Comparison of ENCODE assay signal across 15 cellular contexts in the genomic region with DNA sequence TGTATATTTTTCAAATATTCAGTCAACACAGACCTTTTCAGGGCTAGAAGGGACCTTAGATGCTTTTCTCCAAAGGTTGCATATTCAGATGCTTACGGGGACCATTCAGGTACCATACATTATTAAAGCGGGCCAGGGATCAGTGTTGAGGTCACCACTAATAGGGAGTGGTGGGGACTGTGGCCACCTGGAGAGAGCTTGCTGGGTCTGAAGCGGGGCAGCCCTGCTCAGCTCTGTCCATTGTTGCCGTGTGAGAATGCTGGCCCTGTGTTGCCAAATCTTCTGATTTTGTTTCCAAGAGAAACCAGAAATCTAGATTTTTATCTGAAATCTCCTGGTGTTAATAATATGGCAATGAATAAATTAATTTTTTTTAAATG. TPM values are rescaled to one million over a fixed set of nuclear protein-coding genes. Genes with fewer than 3 reads are reported as not detected.
DNase-seq lines count a peak whose midpoint lies in the region; ATAC-seq and TF ChIP-seq lines count a peak whose summit lies in the region.
"Had no signal": no experiment of that assay in that cellular context is flagged by ENCODE, and none has a peak within 500 bp of the region (broad histone marks: within the 10 kb centered on the region; RNA-seq: fewer than 3 reads in every experiment).

No MANE protein-coding gene starts in this region.

- peak overlapping the region; percentile 33 for H3K4me3 ChIP-seq in CD4-positive, CD25-positive, alpha-beta regulatory T cell (ENCODE audit: low read depth, low read length)
- H3K4me3 ChIP-seq in right cardiac atrium (ENCODE audit: low read length) (no peak overlapping the region), sigmoid colon (no peak overlapping the region)

- intact Hi-C loops in right cardiac atrium (cut with DNase I) (no loop called here), sigmoid colon (cut with DNase I) (no loop called here)

- H3K27me3 Mint-ChIP-seq in CD4-positive, CD25-positive, alpha-beta regulatory T cell: no peaks in the 10 kb centered on the region

- H3K9me3 Mint-ChIP-seq in CD4-positive, CD25-positive, alpha-beta regulatory T cell: no peaks in the 10 kb centered on the region

- peak overlapping the region in 2 of 3 donors; percentile 61 to 86 for H3K27ac Mint-ChIP-seq in CD4-positive, CD25-positive, alpha-beta regulatory T cell

- 77% methylated on average over 4 of the region's 4 CpGs for WGBS in right cardiac atrium
- WGBS in sigmoid colon, 2 donors: 83 to 85% methylated on average over 4 of the region's 4 CpGs

- peaks cover 18% of the 10 kb centered on the region for H3K4me1 ChIP-seq in CD4-positive, CD25-positive, alpha-beta regulatory T cell (ENCODE audit: control insufficient read depth, insufficient read depth, low read length, poor library complexity, severe bottlenecking)
- H3K4me1 ChIP-seq in right cardiac atrium (ENCODE audit: control insufficient read depth, insufficient read depth, low read length): peaks cover 18% of the 10 kb centered on the region
- H3K4me1 ChIP-seq in sigmoid colon: peaks cover 0 to 74% (median 60%) of the 10 kb centered on the region in 4 donors
- H3K4me1 ChIP-seq: parathyroid adenoma had no signal

- peaks cover 17 to 44% (median 34%) of the 10 kb centered on the region in 4 donors for H3K4me1 Mint-ChIP-seq in CD4-positive, CD25-positive, alpha-beta regulatory T cell

- POLR2A ChIA-PET in RWPE1 (lab: Yijun Ruan, JAX; ENCODE audit: low non-redundant PET): no interaction called here

- no peak for TF ChIP-seq POLR2A in sigmoid colon (IDR thresholded peaks at IDR 0.05)

- peaks cover 23% of the 10 kb centered on the region for H3K36me3 ChIP-seq in CD4-positive, CD25-positive, alpha-beta regulatory T cell (ENCODE audit: control insufficient read depth, insufficient read depth, low read length)
- H3K36me3 ChIP-seq in sigmoid colon: peaks cover 0 to 23% (median 5%) of the 10 kb centered on the region in 4 donors

- H3K27me3 ChIP-seq in CD4-positive, CD25-positive, alpha-beta regulatory T cell (ENCODE audit: control insufficient read depth, insufficient read depth, low read length): no peaks in the 10 kb centered on the region
- H3K27me3 ChIP-seq in right cardiac atrium (ENCODE audit: control insufficient read depth, insufficient read depth) (no peaks in the 10 kb centered on the region), sigmoid colon (no peaks in the 10 kb centered on the region)
- H3K27me3 ChIP-seq: foreskin keratinocyte had no signal

- no peak for ATAC-seq in CD4-positive, CD25-positive, alpha-beta regulatory T cell (ENCODE audit: low read depth in 2 of 2)
- ATAC-seq in right cardiac atrium: peak in 1 of 2 donors; percentile 49
- ATAC-seq in GM21723 (IDR thresholded peaks at IDR 0.05; ENCODE audit: unreplicated experiment): no peak
- ATAC-seq in HG03045 (IDR thresholded peaks at IDR 0.05; ENCODE audit: unreplicated experiment): no peak
- ATAC-seq: foreskin keratinocyte had no signal

- no peak for TF ChIP-seq EP300 in sigmoid colon (IDR thresholded peaks at IDR 0.05)

- TF ChIP-seq CTCF in RWPE1 (conservative IDR thresholded peaks at IDR 0.05; ENCODE audit: low read depth) (no peak), sigmoid colon (IDR thresholded peaks at IDR 0.05) (no peak)

- H3K36me3 Mint-ChIP-seq in CD4-positive, CD25-positive, alpha-beta regulatory T cell: peaks cover 20% of the 10 kb centered on the region

- DNase-seq in CD4-positive, CD25-positive, alpha-beta regulatory T cell: no peak
- DNase-seq in RWPE1 (ENCODE audit: low spot score): no peak
- DNase-seq in right cardiac atrium: peak in 1 of 3 donors; percentile 28
- no peak for DNase-seq in sigmoid colon
- no peak for DNase-seq in T-helper 1 cell
- DNase-seq in NOMO-1 treated with dmso at 0.1 percent for 144 hours (lab: John Stamatoyannopoulos, UW; ENCODE audit: unreplicated experiment): no peak
- DNase-seq: activated CD4-positive, alpha-beta T cell treated with anti-CD3 and anti-CD28 coated beads for 4 hours; activated gamma-delta T cell treated with Interleukin-2 at 50 U/mL for 16 hours; cortex of kidney; foreskin keratinocyte; NCI-H1417 treated with DMSO at 0.1 percent for 48 hours; NCI-H748 treated with DMSO at 0.1 percent for 48 hours had no signal

- H3K4me3 Mint-ChIP-seq in CD4-positive, CD25-positive, alpha-beta regulatory T cell: peak overlapping the region in 1 of 4 donors; percentile 57

- H3K27ac ChIP-seq in CD4-positive, CD25-positive, alpha-beta regulatory T cell (ENCODE audit: insufficient read depth, low read length, poor library complexity, severe bottlenecking): peak overlapping the region; percentile 28
- H3K27ac ChIP-seq in RWPE1: peak overlapping the region; percentile 74
- H3K27ac ChIP-seq in right cardiac atrium (ENCODE audit: low read length): peak overlapping the region; percentile 75
- H3K27ac ChIP-seq in sigmoid colon: peak overlapping the region; percentile 53 to 90 (median 70)
- H3K27ac ChIP-seq: foreskin keratinocyte, parathyroid adenoma had no signal

- no peaks in the 10 kb centered on the region for H3K9me3 ChIP-seq in CD4-positive, CD25-positive, alpha-beta regulatory T cell (ENCODE audit: control insufficient read depth in 2 of 2, low read length in 2 of 2)
- H3K9me3 ChIP-seq in right cardiac atrium (ENCODE audit: control insufficient read depth, low read length) (no peaks in the 10 kb centered on the region), sigmoid colon (no peaks in the 10 kb centered on the region)

- CTCF ChIA-PET in RWPE1 (lab: Yijun Ruan, JAX): no interaction called here

RNA-seq across cellular contexts. Expression of a gene that starts 23.7 kb away (rescaled TPM):
- total RNA-seq in CD4-positive, CD25-positive, alpha-beta regulatory T cell: 67.8 TPM
- polyA plus RNA-seq in CD4-positive, CD25-positive, alpha-beta regulatory T cell: 10 to 100 TPM; 18.7 to 30.2 (median 21.2) TPM
- total RNA-seq in right cardiac atrium (100 to 1,000 TPM; 108 to 179 (median 114) TPM), sigmoid colon (10 to 100 TPM; 32.9 to 81.5 (median 49.0) TPM)
- polyA plus RNA-seq in right cardiac atrium (21.8 TPM), sigmoid colon (10 to 100 TPM in 1 of 3 donors, 1 to 10 TPM in 2; 1.8 to 27.7 (median 4.2) TPM)
